In genomic region chr15:99121691-99122410, GRCh38 we compare ENCODE assay signal across 21 cellular contexts. TPM values are rescaled to one million over a fixed set of nuclear protein-coding genes. Genes with fewer than 3 reads are reported as not detected.
DNase-seq lines count a peak whose midpoint lies in the region; TF ChIP-seq lines count a peak whose summit lies in the region.
"Had no signal": no experiment of that assay in that cellular context is flagged by ENCODE, and none has a peak within 500 bp of the region (broad histone marks: within the 10 kb centered on the region; RNA-seq: fewer than 3 reads in every experiment).

No MANE protein-coding gene starts in this region.

- H3K36me3 ChIP-seq in breast epithelium, result no peaks in the 10 kb centered on the region
- H3K36me3 ChIP-seq in mammary epithelial cell (ENCODE audit: insufficient read depth, low read length), result no peaks in the 10 kb centered on the region
- H3K36me3 ChIP-seq in neural progenitor cell, result no peaks in the 10 kb centered on the region
- H3K36me3 ChIP-seq in colonic mucosa, result no peaks in the 10 kb centered on the region
- H3K36me3 ChIP-seq: thyroid gland had no signal

- H3K4me2 ChIP-seq in mammary epithelial cell (ENCODE audit: insufficient read depth, low read depth, low read length) (no peak overlapping the region), neural progenitor cell (no peak overlapping the region)

- no peak for TF ChIP-seq CTCF in breast epithelium (IDR thresholded peaks at IDR 0.05)
- TF ChIP-seq CTCF in mammary epithelial cell (conservative IDR thresholded peaks at IDR 0.05 in 1 of 2, IDR thresholded peaks at IDR 0.05 in 1 of 2; ENCODE audit: extremely low read depth in 1 of 2, insufficient read depth in 1 of 2, low read depth in 1 of 2, low read length in 2 of 2), result no peak
- TF ChIP-seq CTCF in dorsolateral prefrontal cortex (IDR thresholded peaks at IDR 0.05 in 54 of 56, conservative IDR thresholded peaks at IDR 0.05 in 2 of 56; ENCODE audit: low read depth in 1 of 56, partially characterized antibody in 56 of 56), result no peak
- no peak for TF ChIP-seq CTCF in neural progenitor cell (IDR thresholded peaks at IDR 0.05)
- no peak for TF ChIP-seq CTCF in colonic mucosa (IDR thresholded peaks at IDR 0.05)

- no TSS peak for BruUV-seq in mammary epithelial cell (replicated peaks; lab: Mats Ljungman, UMichigan)

- no peaks in the 10 kb centered on the region for H3K79me2 ChIP-seq in mammary epithelial cell (ENCODE audit: insufficient read depth, low read length)
- no peaks in the 10 kb centered on the region for H3K79me2 ChIP-seq in neural progenitor cell (ENCODE audit: low read depth)

- H3K9ac ChIP-seq in mammary epithelial cell (ENCODE audit: insufficient read depth, low read length), result no peak overlapping the region
- H3K9ac ChIP-seq in neural progenitor cell, result no peak overlapping the region
- no peak overlapping the region for H3K9ac ChIP-seq in colonic mucosa (ENCODE audit: low read depth in 2 of 2, low read length in 2 of 2)

- H2AFZ ChIP-seq in mammary epithelial cell (ENCODE audit: low read depth, low read length) (no peak overlapping the region), neural progenitor cell (replicated peaks) (no peak overlapping the region)

- peak overlapping the region; percentile 18 for H3K27ac Mint-ChIP-seq in neural progenitor cell
- H3K27ac Mint-ChIP-seq: activated naive CD8-positive, alpha-beta T cell treated with anti-CD3 and anti-CD28 coated beads, Interleukin-2, amount 10 ng/mL, durations not matched to agents 7 days and 5 days had no signal

- dilution Hi-C loops in mammary epithelial cell (cut with HindIII; ENCODE audit: low sequenced_read_pairs), result no loop called here

- H3K4me3 ChIP-seq in breast epithelium, result no peak overlapping the region
- no peak overlapping the region for H3K4me3 ChIP-seq in mammary epithelial cell (replicated peaks in 1 of 3; ENCODE audit: insufficient read depth in 1 of 3, low read depth in 2 of 3, low read length in 3 of 3)
- H3K4me3 ChIP-seq in dorsolateral prefrontal cortex, result peak overlapping the region in 1 of 59 donors; percentile 20
- H3K4me3 ChIP-seq in neural progenitor cell, result no peak overlapping the region
- no peak overlapping the region for H3K4me3 ChIP-seq in colonic mucosa
- H3K4me3 ChIP-seq: thyroid gland had no signal

- H3K27ac ChIP-seq in breast epithelium, result peak overlapping the region; percentile 87 to 95
- no peak overlapping the region for H3K27ac ChIP-seq in mammary epithelial cell (ENCODE audit: insufficient read depth, low read depth, low read length)
- H3K27ac ChIP-seq in dorsolateral prefrontal cortex, result peak overlapping the region in 57 of 59 donors; percentile 23 to 98 (median 92)
- no peak overlapping the region for H3K27ac ChIP-seq in neural progenitor cell
- H3K27ac ChIP-seq in colonic mucosa, result no peak overlapping the region
- H3K27ac ChIP-seq: RWPE1 had no signal

- TF ChIP-seq POLR2A in breast epithelium (IDR thresholded peaks at IDR 0.05), result no peak

- H3K9me3 ChIP-seq in breast epithelium (no peaks in the 10 kb centered on the region), mammary epithelial cell (replicated peaks; ENCODE audit: insufficient read depth, low read length) (no peaks in the 10 kb centered on the region), neural progenitor cell (ENCODE audit: low read depth) (no peaks in the 10 kb centered on the region), colonic mucosa (no peaks in the 10 kb centered on the region)
- H3K9me3 ChIP-seq: thyroid gland had no signal

- in situ Hi-C loops in mammary epithelial cell (cut with MboI; ENCODE audit: low sequenced_read_pairs in 2 of 2), result no loop called here

- H3K4me1 ChIP-seq in breast epithelium (peaks cover 14 to 26% of the 10 kb centered on the region in 2 donors), mammary epithelial cell (ENCODE audit: insufficient read depth, low read length) (peaks cover 25% of the 10 kb centered on the region), neural progenitor cell (peaks cover 10% of the 10 kb centered on the region), colonic mucosa (no peaks in the 10 kb centered on the region)

- intact Hi-C loops in breast epithelium (cut with DNase I; ENCODE audit: low total_unique reads), result no loop called here
- intact Hi-C loops in mammary epithelial cell (cut with micrococcal nuclease), result no loop called here
- intact Hi-C loops in dorsolateral prefrontal cortex (cut with DNase I), result loop anchor here in 1 of 2 donors (5.0 kb wide), 1 partner anchor 70 kb away; no protein-coding TSS in a partner anchor
- intact Hi-C loops in colonic mucosa (cut with DNase I), result no loop called here

- H3K27me3 ChIP-seq in breast epithelium (no peaks in the 10 kb centered on the region), mammary epithelial cell (ENCODE audit: insufficient read depth, low read length) (no peaks in the 10 kb centered on the region), dorsolateral prefrontal cortex (no peaks in the 10 kb centered on the region), neural progenitor cell (no peaks in the 10 kb centered on the region), colonic mucosa (no peaks in the 10 kb centered on the region)
- H3K27me3 ChIP-seq: thyroid gland had no signal

- CTCF ChIA-PET in mammary epithelial cell (lab: Charles Lee; ENCODE audit: low non-redundant PET), result no interaction called here

- DNase-seq in breast epithelium (ENCODE audit: low spot score in 2 of 2) (no peak), mammary epithelial cell (no peak), dorsolateral prefrontal cortex (no peak), neural progenitor cell (ENCODE audit: low spot score) (no peak), superior temporal gyrus (ENCODE audit: extremely low spot score) (peak; percentile 52), colonic mucosa (no peak), NCI-H187 treated with DMSO at 0.1 percent for 48 hours (lab: John Stamatoyannopoulos, UW) (no peak)
- no peak for DNase-seq in stimulated activated CD4-positive, alpha-beta T cell treated with anti-CD3 and anti-CD28 coated beads, Interleukin-4, amount 100 ng/mL, for 24 hours
- DNase-seq: activated CD4-positive, alpha-beta T cell treated with anti-CD3 and anti-CD28 coated beads for 1 hour; activated effector memory CD4-positive, alpha-beta T cell treated with Interleukin-2 at 50 U/mL for 16 hours; activated naive CD8-positive, alpha-beta T cell treated with anti-CD3 and anti-CD28 coated beads, Interleukin-2, amount 10 ng/mL, durations not matched to agents 7 days and 5 days; CD4-positive, alpha-beta memory T cell; mesendoderm; naive thymus-derived CD4-positive, alpha-beta T cell; NCI-H1417 treated with DMSO at 0.1 percent for 48 hours; NCI-H2107; NCI-H82; stimulated activated naive CD4-positive, alpha-beta T cell; T-helper 2 cell; thyroid gland had no signal

- H3K27me3 Mint-ChIP-seq in neural progenitor cell (ENCODE audit: insufficient read depth, low read depth), result peaks cover 10% of the 10 kb centered on the region
- H3K27me3 Mint-ChIP-seq: activated naive CD8-positive, alpha-beta T cell treated with anti-CD3 and anti-CD28 coated beads, Interleukin-2, amount 10 ng/mL, durations not matched to agents 7 days and 5 days had no signal

- H3K4me3 Mint-ChIP-seq in neural progenitor cell, result no peak overlapping the region
- H3K4me3 Mint-ChIP-seq: activated naive CD8-positive, alpha-beta T cell treated with anti-CD3 and anti-CD28 coated beads, Interleukin-2, amount 10 ng/mL, durations not matched to agents 7 days and 5 days; CD4-positive, alpha-beta memory T cell; naive thymus-derived CD4-positive, alpha-beta T cell had no signal

- H4K20me1 ChIP-seq in mammary epithelial cell (ENCODE audit: insufficient read depth, low read length), result no peaks in the 10 kb centered on the region
- no peaks in the 10 kb centered on the region for H4K20me1 ChIP-seq in neural progenitor cell (ENCODE audit: low read depth)

- peaks cover 6% of the 10 kb centered on the region for H3K36me3 Mint-ChIP-seq in neural progenitor cell
- H3K36me3 Mint-ChIP-seq: activated naive CD8-positive, alpha-beta T cell treated with anti-CD3 and anti-CD28 coated beads, Interleukin-2, amount 10 ng/mL, durations not matched to agents 7 days and 5 days; naive thymus-derived CD4-positive, alpha-beta T cell had no signal

- no peaks in the 10 kb centered on the region for H3K9me3 Mint-ChIP-seq in neural progenitor cell
- H3K9me3 Mint-ChIP-seq: activated naive CD8-positive, alpha-beta T cell treated with anti-CD3 and anti-CD28 coated beads, Interleukin-2, amount 10 ng/mL, durations not matched to agents 7 days and 5 days; naive thymus-derived CD4-positive, alpha-beta T cell had no signal

- peaks cover 47% of the 10 kb centered on the region for H3K4me1 Mint-ChIP-seq in neural progenitor cell
- H3K4me1 Mint-ChIP-seq: activated naive CD8-positive, alpha-beta T cell treated with anti-CD3 and anti-CD28 coated beads, Interleukin-2, amount 10 ng/mL, durations not matched to agents 7 days and 5 days had no signal

- WGBS in mammary epithelial cell (ENCODE audit: low coverage, missing lambda C conversion rate), result 59% methylated on average over 8 of the region's 8 CpGs

- H3F3A ChIP-seq in neural progenitor cell (ENCODE audit: low read depth), result no peaks in the 10 kb centered on the region

RNA-seq across cellular contexts. Expression of gene SYNM, which starts 17.0 kb away (rescaled TPM):
- 100 to 1,000 TPM in 2 of 3 donors, 10 to 100 TPM in 1; 32.0 to 319 (median 115) TPM for total RNA-seq in breast epithelium
- 1 to 10 TPM in 1 of 2 donors, under 1 TPM in 1; 0.82 to 4.3 TPM for total RNA-seq in mammary epithelial cell
- 0.31 TPM for polyA plus RNA-seq in mammary epithelial cell
- polyA minus RNA-seq in mammary epithelial cell, result 4.4 TPM
- 100 to 1,000 TPM in 13 of 120 experiments, 10 to 100 TPM in 107; 54.7 to 162 (median 78.7) TPM for total RNA-seq in dorsolateral prefrontal cortex
- total RNA-seq in neural progenitor cell (ENCODE audit: low replicate concordance), result 0.84 and 0.97 TPM in 2 replicates
- total RNA-seq in colonic mucosa, result 100 to 1,000 TPM in 1 of 2 donors, 1 to 10 TPM in 1; 3.3 to 108 TPM

Comparison
In these comparisons a context has a peak if more than half of its experiments do, and no peak if none do; other contexts are left out.
1. H3K27ac ChIP-seq: peak in breast epithelium (2 of 2) and dorsolateral prefrontal cortex (57 of 59); none in mammary epithelial cell (single experiment), neural progenitor cell (single experiment) and colonic mucosa (single experiment).